ENCODE assay signal across 21 cellular contexts in the genomic region with DNA sequence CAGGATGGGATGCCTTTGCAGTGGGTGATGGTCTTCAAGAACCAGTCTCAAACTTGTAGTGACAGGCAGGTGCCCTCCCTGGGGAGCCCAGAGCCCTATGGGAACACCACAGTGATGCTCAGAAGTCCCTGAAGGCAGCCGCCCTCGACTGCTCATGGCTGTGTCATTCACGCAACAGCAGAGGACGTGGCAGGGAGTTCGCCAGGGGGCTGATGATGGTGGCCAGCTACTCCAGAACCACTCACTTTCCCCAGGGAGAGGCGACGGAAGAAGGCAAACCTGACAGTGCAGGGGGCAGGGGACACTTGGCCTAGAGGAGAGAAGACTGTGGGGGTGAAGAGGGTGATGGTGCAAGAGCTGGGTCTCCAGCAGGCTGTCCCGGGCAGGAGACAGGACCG. TPM values are rescaled to one million over a fixed set of nuclear protein-coding genes. Genes with fewer than 3 reads are reported as not detected.
"Had no signal": no experiment of that assay in that cellular context is flagged by ENCODE, and none has a peak within 500 bp of the region (broad histone marks: within the 10 kb centered on the region; RNA-seq: fewer than 3 reads in every experiment).

No MANE protein-coding gene starts in this region.

- H3K4me3 Mint-ChIP-seq: activated naive CD8-positive, alpha-beta T cell treated with anti-CD3 and anti-CD28 coated beads for 36 hours; endodermal cell; T-cell had no signal

- H3K4me3 ChIP-seq: hepatocyte, left ventricle myocardium inferior, psoas muscle, spleen, upper lobe of right lung had no signal

- DNase-seq: activated gamma-delta T cell treated with Interleukin-2 at 50 U/mL for 16 hours; activated naive CD8-positive, alpha-beta T cell treated with anti-CD3 and anti-CD28 coated beads for 36 hours; activated T-cell treated with anti-CD3 and anti-CD28 coated beads for 4 hours; brain microvascular endothelial cell; cerebellar nuclear complex; endodermal cell; kidney; left ventricle myocardium inferior; mesenchymal stem cell; occipital lobe; psoas muscle; spleen; stimulated activated CD4-positive, alpha-beta T cell treated with anti-CD3 and anti-CD28 coated beads, Interleukin-1b, Interleukin-23, amount 100 ng/mL, for 48 hours; T-cell; upper lobe of right lung had no signal

- ATAC-seq: natural killer cell treated with Interleukin-12 subunit alpha and Interleukin-12 subunit beta and Interleukin-15 and Interleukin-18, amount 100 ng/mL, for 72 hours; psoas muscle; sciatic nerve; stimulated activated naive CD8-positive, alpha-beta T cell treated with anti-CD3 and anti-CD28 coated beads, Interleukin-15, Interleukin-2, amounts not matched to agents 100 U/mL and 50 U/mL, for 24 hours; T-cell; upper lobe of right lung had no signal

- H3K27ac Mint-ChIP-seq: activated naive CD8-positive, alpha-beta T cell treated with anti-CD3 and anti-CD28 coated beads for 36 hours; endodermal cell; T-cell had no signal

- H3K9me3 Mint-ChIP-seq: activated naive CD8-positive, alpha-beta T cell treated with anti-CD3 and anti-CD28 coated beads for 36 hours; endodermal cell; natural killer cell treated with Interleukin-12 subunit alpha and Interleukin-12 subunit beta and Interleukin-15 and Interleukin-18, amount 100 ng/mL, for 72 hours; T-cell had no signal

- H3K36me3 Mint-ChIP-seq: activated naive CD8-positive, alpha-beta T cell treated with anti-CD3 and anti-CD28 coated beads for 36 hours; natural killer cell treated with Interleukin-12 subunit alpha and Interleukin-12 subunit beta and Interleukin-15 and Interleukin-18, amount 100 ng/mL, for 72 hours; T-cell had no signal

RNA-seq across cellular contexts. Expression of a gene that starts 4.0 kb away (rescaled TPM):
- total RNA-seq: dermis microvascular lymphatic vessel endothelial cell, endodermal cell, hepatocyte, kidney, left ventricle myocardium inferior, occipital lobe, psoas muscle, sciatic nerve, spleen, temporal lobe, upper lobe of right lung had no signal

RNA-seq across cellular contexts. Expression of a gene that starts 11.8 kb away (rescaled TPM):
- total RNA-seq: activated naive CD8-positive, alpha-beta T cell treated with anti-CD3 and anti-CD28 coated beads for 36 hours; dermis microvascular lymphatic vessel endothelial cell; endodermal cell; hepatocyte; kidney; left ventricle myocardium inferior; occipital lobe; psoas muscle; sciatic nerve; spleen; temporal lobe; upper lobe of right lung had no signal
